1 cellular context compared by ENCODE assay signal in the genomic region with DNA sequence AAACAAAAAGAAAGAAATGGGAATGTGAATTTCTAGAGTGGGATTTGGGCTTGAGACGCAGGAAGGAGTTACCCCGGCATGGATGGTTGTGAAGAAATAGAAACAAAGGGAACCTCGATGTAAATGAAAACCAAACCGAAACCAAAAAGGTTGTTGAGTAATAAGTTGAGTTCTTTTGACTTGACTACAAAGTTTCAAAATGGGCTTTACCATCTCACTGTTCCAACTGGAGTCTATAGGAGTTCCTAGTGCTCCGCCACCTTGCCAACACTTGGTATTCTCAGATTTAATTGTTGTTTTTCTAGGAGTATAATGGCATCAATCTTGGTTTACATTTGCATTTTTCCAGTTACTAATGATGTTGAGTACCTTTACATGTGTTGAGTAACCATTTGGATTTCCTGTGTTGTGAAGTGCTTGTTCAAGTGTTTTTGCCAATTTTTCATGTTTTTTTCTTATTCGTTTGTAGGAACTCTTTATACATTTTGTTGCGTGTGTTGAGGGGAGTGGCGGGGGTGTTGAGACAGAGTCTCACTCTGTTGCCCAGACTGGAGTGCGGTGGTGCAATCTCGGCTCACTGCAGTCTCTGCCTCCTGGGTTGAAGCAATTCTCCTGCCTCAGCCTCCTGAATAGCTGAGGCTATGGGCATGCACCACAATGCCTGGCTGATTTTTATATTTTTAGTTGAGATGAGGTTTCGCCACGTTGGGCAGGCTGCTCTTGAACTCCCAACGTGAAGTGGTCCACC.
TF ChIP-seq lines count a peak whose summit lies in the region.

No MANE protein-coding gene starts in this region.

TF ChIP-seq in K562, 482 proteins besides CTCF, POLR2A, EP300 and RAD21:
- TF ChIP-seq ZNF707 (CRISPR knock-in tag; conservative IDR thresholded peaks at IDR 0.05): no peak
- TF ChIP-seq, protein P1, sequence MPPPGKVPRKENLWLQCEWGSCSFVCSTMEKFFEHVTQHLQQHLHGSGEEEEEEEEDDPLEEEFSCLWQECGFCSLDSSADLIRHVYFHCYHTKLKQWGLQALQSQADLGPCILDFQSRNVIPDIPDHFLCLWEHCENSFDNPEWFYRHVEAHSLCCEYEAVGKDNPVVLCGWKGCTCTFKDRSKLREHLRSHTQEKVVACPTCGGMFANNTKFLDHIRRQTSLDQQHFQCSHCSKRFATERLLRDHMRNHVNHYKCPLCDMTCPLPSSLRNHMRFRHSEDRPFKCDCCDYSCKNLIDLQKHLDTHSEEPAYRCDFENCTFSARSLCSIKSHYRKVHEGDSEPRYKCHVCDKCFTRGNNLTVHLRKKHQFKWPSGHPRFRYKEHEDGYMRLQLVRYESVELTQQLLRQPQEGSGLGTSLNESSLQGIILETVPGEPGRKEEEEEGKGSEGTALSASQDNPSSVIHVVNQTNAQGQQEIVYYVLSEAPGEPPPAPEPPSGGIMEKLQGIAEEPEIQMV (tag; conservative IDR thresholded peaks at IDR 0.05; ENCODE audit: low read depth): no peak
- TF ChIP-seq POLR3G (IDR thresholded peaks at IDR 0.05; ENCODE audit: extremely low read depth, insufficient read length, insufficient replicate concordance): no peak
- TF ChIP-seq RBM25 (IDR thresholded peaks at IDR 0.05; ENCODE audit: low read depth, low read length, severe bottlenecking): peak; percentile 23
- no peak for TF ChIP-seq PATZ1 (CRISPR knock-in tag; IDR thresholded peaks at IDR 0.05; ENCODE audit: borderline replicate concordance)
- TF ChIP-seq CC2D1A (IDR thresholded peaks at IDR 0.05): no peak
- no peak for TF ChIP-seq ZNF398 (CRISPR knock-in tag; IDR thresholded peaks at IDR 0.05)
- no peak for TF ChIP-seq SUPT5H (IDR thresholded peaks at IDR 0.05)
- peak; percentile 14 for TF ChIP-seq RBM22 (IDR thresholded peaks at IDR 0.05; ENCODE audit: low read depth, low read length, poor library complexity, severe bottlenecking)
- no peak for TF ChIP-seq YBX1 (IDR thresholded peaks at IDR 0.05)
- TF ChIP-seq E2F1 (CRISPR knock-in tag; IDR thresholded peaks at IDR 0.05): no peak
TF ChIP-seq in K562: peak in this region for 2.
